In the genomic region with DNA sequence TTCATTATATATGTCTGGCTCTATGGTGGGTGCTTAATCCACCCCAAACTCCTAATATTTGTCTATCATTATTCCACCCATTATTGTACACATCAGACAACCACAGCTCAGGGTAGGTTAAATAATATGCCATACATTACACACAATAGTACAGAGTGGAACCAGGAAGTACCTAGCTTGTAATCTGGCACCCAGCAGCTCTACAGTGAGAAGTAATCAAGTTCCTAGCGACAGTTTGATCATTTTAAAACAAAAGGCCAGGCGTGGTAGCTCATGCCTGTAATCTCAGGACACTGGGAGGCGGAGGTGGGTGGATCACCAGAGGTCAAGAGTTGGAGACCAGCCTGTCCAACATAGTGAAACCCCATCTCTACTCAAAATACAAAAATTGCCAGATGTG, we compare ENCODE assay signal across 24 cellular contexts.
"Had no signal": no experiment of that assay in that cellular context is flagged by ENCODE, and none has a peak within 500 bp of the region (broad histone marks: within the 10 kb centered on the region; RNA-seq: fewer than 3 reads in every experiment).

No MANE protein-coding gene starts in this region.

- FAIRE-seq: endometrium, pancreas had no signal

- H3K36me3 ChIP-seq: esophagus squamous epithelium, lower lobe of right lung, neutrophil, pancreas, right lobe of liver, thoracic aorta, tibial nerve, upper lobe of right lung, uterus had no signal

- H3K4me1 ChIP-seq: uterus had no signal

- H3K27me3 ChIP-seq: esophagus squamous epithelium, neutrophil, pancreas, right lobe of liver, tibial nerve, upper lobe of right lung, uterus had no signal

- H3K4me3 ChIP-seq: esophagus squamous epithelium, lower lobe of right lung, pancreas, right lobe of liver, smooth muscle cell, thoracic aorta, tibial nerve, upper lobe of right lung, uterus had no signal

- DNase-seq: cortex of kidney; effector memory CD8-positive, alpha-beta T cell; erythroblast; esophagus squamous epithelium; foreskin melanocyte; glutamatergic neuron; hypothalamus; left cardiac atrium; left ventricle myocardium superior; lower lobe of right lung; natural killer cell; pancreas; right lobe of liver; stimulated activated CD4-positive, alpha-beta T cell treated with anti-CD3 and anti-CD28 coated beads, Interleukin-12 subunit alpha, Interleukin-12 subunit beta, amount 100 ng/mL, for 4 hours; stimulated activated CD4-positive, alpha-beta T cell treated with anti-CD3 and anti-CD28 coated beads, Interleukin-4, amount 100 ng/mL, for 4 hours; stimulated activated naive CD8-positive, alpha-beta T cell treated with anti-CD3 and anti-CD28 coated beads, Interleukin-15, Interleukin-2, amounts not matched to agents 100 U/mL and 50 U/mL, for 24 hours; upper lobe of right lung; uterus had no signal

- H3K27ac ChIP-seq: esophagus squamous epithelium, lower lobe of right lung, neutrophil, pancreas, right lobe of liver, thoracic aorta, tibial nerve, upper lobe of right lung, uterus had no signal

- ATAC-seq: effector memory CD8-positive, alpha-beta T cell; left cardiac atrium; left ventricle myocardium superior; lower lobe of right lung; natural killer cell; pancreas; right lobe of liver; stimulated activated memory B cell treated with anti-CD40 and anti-IgM and Interleukin-4, amounts not matched to agents 10 μg/mL and 1 μg/mL and 100 μg/mL, for 72 hours; stimulated activated naive CD8-positive, alpha-beta T cell treated with anti-CD3 and anti-CD28 coated beads, Interleukin-15, Interleukin-2, amounts not matched to agents 100 U/mL and 50 U/mL, for 24 hours; upper lobe of right lung had no signal

- H3K9me3 ChIP-seq: esophagus squamous epithelium, lower lobe of right lung, neutrophil, pancreas, right lobe of liver, thoracic aorta, tibial nerve, upper lobe of right lung, uterus had no signal
